Comparison of ENCODE assay signal across 2 cellular contexts in the genomic region with DNA sequence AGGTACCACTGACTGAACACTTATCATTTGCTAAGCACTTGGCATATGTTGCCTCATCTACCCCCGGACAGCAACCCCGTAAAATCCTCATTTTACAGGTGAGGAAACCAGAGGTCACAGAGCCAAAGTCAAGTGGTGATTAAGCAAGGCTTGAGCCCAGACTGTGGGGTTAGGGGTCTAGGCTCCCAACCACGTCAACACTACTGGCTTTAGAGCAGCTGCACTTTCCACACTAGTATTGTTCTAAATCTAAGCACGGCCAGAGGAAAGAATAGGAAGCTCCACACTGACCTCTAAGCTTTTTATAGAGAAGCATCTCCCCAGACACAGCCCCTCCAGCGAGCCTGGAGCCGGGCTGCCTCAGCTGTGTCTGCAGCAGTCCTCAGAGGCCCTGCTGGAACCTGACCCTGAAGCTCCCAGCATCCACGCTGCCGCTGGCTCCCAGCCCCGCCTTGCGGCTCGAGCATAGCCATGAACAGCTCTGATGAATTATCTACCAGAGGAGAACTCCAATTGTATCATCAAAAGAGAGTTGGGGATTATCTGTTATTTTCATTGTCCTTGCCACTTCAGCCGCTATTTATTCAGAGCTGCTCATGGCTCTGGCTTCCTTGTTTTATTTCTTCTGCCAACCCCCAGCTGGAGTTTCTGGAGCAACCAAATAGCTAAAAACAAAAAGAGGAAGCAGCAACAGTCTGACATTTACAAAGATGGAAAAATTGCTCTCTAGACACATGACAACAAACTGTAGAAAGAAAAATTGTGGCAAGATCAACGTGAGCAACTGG.
TF ChIP-seq lines count a peak whose summit lies in the region.

No MANE protein-coding gene starts in this region.

TF ChIP-seq in K562, 482 proteins besides CTCF, POLR2A, EP300 and RAD21 (continued from another document and continues in another):
- TF ChIP-seq, protein P1, sequence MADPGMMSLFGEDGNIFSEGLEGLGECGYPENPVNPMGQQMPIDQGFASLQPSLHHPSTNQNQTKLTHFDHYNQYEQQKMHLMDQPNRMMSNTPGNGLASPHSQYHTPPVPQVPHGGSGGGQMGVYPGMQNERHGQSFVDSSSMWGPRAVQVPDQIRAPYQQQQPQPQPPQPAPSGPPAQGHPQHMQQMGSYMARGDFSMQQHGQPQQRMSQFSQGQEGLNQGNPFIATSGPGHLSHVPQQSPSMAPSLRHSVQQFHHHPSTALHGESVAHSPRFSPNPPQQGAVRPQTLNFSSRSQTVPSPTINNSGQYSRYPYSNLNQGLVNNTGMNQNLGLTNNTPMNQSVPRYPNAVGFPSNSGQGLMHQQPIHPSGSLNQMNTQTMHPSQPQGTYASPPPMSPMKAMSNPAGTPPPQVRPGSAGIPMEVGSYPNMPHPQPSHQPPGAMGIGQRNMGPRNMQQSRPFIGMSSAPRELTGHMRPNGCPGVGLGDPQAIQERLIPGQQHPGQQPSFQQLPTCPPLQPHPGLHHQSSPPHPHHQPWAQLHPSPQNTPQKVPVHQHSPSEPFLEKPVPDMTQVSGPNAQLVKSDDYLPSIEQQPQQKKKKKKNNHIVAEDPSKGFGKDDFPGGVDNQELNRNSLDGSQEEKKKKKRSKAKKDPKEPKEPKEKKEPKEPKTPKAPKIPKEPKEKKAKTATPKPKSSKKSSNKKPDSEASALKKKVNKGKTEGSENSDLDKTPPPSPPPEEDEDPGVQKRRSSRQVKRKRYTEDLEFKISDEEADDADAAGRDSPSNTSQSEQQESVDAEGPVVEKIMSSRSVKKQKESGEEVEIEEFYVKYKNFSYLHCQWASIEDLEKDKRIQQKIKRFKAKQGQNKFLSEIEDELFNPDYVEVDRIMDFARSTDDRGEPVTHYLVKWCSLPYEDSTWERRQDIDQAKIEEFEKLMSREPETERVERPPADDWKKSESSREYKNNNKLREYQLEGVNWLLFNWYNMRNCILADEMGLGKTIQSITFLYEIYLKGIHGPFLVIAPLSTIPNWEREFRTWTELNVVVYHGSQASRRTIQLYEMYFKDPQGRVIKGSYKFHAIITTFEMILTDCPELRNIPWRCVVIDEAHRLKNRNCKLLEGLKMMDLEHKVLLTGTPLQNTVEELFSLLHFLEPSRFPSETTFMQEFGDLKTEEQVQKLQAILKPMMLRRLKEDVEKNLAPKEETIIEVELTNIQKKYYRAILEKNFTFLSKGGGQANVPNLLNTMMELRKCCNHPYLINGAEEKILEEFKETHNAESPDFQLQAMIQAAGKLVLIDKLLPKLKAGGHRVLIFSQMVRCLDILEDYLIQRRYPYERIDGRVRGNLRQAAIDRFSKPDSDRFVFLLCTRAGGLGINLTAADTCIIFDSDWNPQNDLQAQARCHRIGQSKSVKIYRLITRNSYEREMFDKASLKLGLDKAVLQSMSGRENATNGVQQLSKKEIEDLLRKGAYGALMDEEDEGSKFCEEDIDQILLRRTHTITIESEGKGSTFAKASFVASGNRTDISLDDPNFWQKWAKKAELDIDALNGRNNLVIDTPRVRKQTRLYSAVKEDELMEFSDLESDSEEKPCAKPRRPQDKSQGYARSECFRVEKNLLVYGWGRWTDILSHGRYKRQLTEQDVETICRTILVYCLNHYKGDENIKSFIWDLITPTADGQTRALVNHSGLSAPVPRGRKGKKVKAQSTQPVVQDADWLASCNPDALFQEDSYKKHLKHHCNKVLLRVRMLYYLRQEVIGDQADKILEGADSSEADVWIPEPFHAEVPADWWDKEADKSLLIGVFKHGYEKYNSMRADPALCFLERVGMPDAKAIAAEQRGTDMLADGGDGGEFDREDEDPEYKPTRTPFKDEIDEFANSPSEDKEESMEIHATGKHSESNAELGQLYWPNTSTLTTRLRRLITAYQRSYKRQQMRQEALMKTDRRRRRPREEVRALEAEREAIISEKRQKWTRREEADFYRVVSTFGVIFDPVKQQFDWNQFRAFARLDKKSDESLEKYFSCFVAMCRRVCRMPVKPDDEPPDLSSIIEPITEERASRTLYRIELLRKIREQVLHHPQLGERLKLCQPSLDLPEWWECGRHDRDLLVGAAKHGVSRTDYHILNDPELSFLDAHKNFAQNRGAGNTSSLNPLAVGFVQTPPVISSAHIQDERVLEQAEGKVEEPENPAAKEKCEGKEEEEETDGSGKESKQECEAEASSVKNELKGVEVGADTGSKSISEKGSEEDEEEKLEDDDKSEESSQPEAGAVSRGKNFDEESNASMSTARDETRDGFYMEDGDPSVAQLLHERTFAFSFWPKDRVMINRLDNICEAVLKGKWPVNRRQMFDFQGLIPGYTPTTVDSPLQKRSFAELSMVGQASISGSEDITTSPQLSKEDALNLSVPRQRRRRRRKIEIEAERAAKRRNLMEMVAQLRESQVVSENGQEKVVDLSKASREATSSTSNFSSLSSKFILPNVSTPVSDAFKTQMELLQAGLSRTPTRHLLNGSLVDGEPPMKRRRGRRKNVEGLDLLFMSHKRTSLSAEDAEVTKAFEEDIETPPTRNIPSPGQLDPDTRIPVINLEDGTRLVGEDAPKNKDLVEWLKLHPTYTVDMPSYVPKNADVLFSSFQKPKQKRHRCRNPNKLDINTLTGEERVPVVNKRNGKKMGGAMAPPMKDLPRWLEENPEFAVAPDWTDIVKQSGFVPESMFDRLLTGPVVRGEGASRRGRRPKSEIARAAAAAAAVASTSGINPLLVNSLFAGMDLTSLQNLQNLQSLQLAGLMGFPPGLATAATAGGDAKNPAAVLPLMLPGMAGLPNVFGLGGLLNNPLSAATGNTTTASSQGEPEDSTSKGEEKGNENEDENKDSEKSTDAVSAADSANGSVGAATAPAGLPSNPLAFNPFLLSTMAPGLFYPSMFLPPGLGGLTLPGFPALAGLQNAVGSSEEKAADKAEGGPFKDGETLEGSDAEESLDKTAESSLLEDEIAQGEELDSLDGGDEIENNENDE (IDR thresholded peaks at IDR 0.05; ENCODE audit: low read depth, low read length): no peak
- TF ChIP-seq BDP1 (IDR thresholded peaks at IDR 0.05; ENCODE audit: insufficient read depth, insufficient read length) (no peak), FOXA3 (CRISPR knock-in tag; conservative IDR thresholded peaks at IDR 0.05 in 1 of 2, IDR thresholded peaks at IDR 0.05 in 1 of 2) (0 out of 4 replicates have a peak, but pooled peaks of 1 of the 2 experiments have one; percentile 21), NR4A1 (CRISPR knock-in tag; IDR thresholded peaks at IDR 0.05) (no peak), NR4A1 (tag; IDR thresholded peaks at IDR 0.05) (peak; percentile 51; the same call in 1 of the 2 replicates), POLR2G (IDR thresholded peaks at IDR 0.05; ENCODE audit: low read depth, low read length) (peak; percentile 67), ZNF79 (CRISPR knock-in tag; IDR thresholded peaks at IDR 0.05; ENCODE audit: low read depth) (no peak), ZNF57 (CRISPR knock-in tag; IDR thresholded peaks at IDR 0.05) (no peak), JUND (IDR thresholded peaks at IDR 0.05; ENCODE audit: borderline replicate concordance, low read depth, low read length) (0 out of 2 replicates have a peak, but pooled peaks have one; percentile 7), JUND (tag; IDR thresholded peaks at IDR 0.05; ENCODE audit: borderline replicate concordance, low read depth, low read length) (peak; percentile 20; the same call in 1 of the 3 replicates), TBL1XR1 (IDR thresholded peaks at IDR 0.05; ENCODE audit: low read length in 2 of 2) (no peak), CXXC5 (CRISPR knock-in tag; IDR thresholded peaks at IDR 0.05) (peak; percentile 33; the same call in 1 of the 2 replicates), CEBPB (tag; IDR thresholded peaks at IDR 0.05) (0 out of 2 replicates have a peak, but pooled peaks have one; percentile 35)

TF ChIP-seq in liver, 16 proteins besides CTCF, POLR2A, EP300 and RAD21 (continued from another document):
- TF ChIP-seq, protein P2, sequence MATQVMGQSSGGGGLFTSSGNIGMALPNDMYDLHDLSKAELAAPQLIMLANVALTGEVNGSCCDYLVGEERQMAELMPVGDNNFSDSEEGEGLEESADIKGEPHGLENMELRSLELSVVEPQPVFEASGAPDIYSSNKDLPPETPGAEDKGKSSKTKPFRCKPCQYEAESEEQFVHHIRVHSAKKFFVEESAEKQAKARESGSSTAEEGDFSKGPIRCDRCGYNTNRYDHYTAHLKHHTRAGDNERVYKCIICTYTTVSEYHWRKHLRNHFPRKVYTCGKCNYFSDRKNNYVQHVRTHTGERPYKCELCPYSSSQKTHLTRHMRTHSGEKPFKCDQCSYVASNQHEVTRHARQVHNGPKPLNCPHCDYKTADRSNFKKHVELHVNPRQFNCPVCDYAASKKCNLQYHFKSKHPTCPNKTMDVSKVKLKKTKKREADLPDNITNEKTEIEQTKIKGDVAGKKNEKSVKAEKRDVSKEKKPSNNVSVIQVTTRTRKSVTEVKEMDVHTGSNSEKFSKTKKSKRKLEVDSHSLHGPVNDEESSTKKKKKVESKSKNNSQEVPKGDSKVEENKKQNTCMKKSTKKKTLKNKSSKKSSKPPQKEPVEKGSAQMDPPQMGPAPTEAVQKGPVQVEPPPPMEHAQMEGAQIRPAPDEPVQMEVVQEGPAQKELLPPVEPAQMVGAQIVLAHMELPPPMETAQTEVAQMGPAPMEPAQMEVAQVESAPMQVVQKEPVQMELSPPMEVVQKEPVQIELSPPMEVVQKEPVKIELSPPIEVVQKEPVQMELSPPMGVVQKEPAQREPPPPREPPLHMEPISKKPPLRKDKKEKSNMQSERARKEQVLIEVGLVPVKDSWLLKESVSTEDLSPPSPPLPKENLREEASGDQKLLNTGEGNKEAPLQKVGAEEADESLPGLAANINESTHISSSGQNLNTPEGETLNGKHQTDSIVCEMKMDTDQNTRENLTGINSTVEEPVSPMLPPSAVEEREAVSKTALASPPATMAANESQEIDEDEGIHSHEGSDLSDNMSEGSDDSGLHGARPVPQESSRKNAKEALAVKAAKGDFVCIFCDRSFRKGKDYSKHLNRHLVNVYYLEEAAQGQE (IDR thresholded peaks at IDR 0.05): no peak
- TF ChIP-seq, protein P3, sequence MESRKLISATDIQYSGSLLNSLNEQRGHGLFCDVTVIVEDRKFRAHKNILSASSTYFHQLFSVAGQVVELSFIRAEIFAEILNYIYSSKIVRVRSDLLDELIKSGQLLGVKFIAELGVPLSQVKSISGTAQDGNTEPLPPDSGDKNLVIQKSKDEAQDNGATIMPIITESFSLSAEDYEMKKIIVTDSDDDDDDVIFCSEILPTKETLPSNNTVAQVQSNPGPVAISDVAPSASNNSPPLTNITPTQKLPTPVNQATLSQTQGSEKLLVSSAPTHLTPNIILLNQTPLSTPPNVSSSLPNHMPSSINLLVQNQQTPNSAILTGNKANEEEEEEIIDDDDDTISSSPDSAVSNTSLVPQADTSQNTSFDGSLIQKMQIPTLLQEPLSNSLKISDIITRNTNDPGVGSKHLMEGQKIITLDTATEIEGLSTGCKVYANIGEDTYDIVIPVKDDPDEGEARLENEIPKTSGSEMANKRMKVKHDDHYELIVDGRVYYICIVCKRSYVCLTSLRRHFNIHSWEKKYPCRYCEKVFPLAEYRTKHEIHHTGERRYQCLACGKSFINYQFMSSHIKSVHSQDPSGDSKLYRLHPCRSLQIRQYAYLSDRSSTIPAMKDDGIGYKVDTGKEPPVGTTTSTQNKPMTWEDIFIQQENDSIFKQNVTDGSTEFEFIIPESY (IDR thresholded peaks at IDR 0.05): no peak
- no peak for TF ChIP-seq FOXA2 (IDR thresholded peaks at IDR 0.05)
